Comparison of ENCODE assay signal across 8 cellular contexts in genomic region chr22:50341977-50342650, GRCh38. TPM values are rescaled to one million over a fixed set of nuclear protein-coding genes. Genes with fewer than 3 reads are reported as not detected.
DNase-seq lines count a peak whose midpoint lies in the region; ATAC-seq and TF ChIP-seq lines count a peak whose summit lies in the region.

No MANE protein-coding gene starts in this region.

- WGBS in endodermal cell (ENCODE audit: insufficient coverage in 1 of 2, insufficient read length in 1 of 2), 2 experiments, result 19 to 21% methylated on average over 19 to 26 of the region's 26 CpGs

- peaks cover 11% of the 10 kb centered on the region for H3K9me3 ChIP-seq in endodermal cell (ENCODE audit: control insufficient read depth, low read length)

- H3K27me3 ChIP-seq in endodermal cell (ENCODE audit: control insufficient read depth, insufficient read depth, low read length, poor library complexity, severe bottlenecking), result no peaks in the 10 kb centered on the region

- no peaks in the 10 kb centered on the region for H3K36me3 ChIP-seq in endodermal cell (ENCODE audit: control insufficient read depth, insufficient read depth, low read length)

- H3K27me3 Mint-ChIP-seq in endodermal cell (ENCODE audit: insufficient read depth), result peaks cover 5% of the 10 kb centered on the region

- peak; percentile 98 for TF ChIP-seq CTCF in endodermal cell (conservative IDR thresholded peaks at IDR 0.05)

- H3K27ac Mint-ChIP-seq in endodermal cell, result peak overlapping the region; percentile 92

- DNase-seq in NCI-H2081 (lab: John Stamatoyannopoulos, UW) (peak; percentile 70 to 73), NCI-H2081 treated with DMSO at 0.1 percent for 48 hours (lab: John Stamatoyannopoulos, UW) (no peak), NOMO-1 (lab: John Stamatoyannopoulos, UW; ENCODE audit: unreplicated experiment in 2 of 2) (peak; percentile 83 to 84), endodermal cell (peak; percentile 97), mesenteric fat pad (ENCODE audit: low spot score) (peak; percentile 93)
- DNase-seq in activated CD8-positive, alpha-beta memory T cell treated with anti-CD3 and anti-CD28 coated beads, Interleukin-2, amount 50 U/mL, for 1 hour (ENCODE audit: extremely low read depth), result peak; percentile 65
- DNase-seq in stimulated activated CD8-positive, alpha-beta memory T cell treated with anti-CD3 and anti-CD28 coated beads, Interleukin-12 subunit alpha, Interleukin-12 subunit beta, amount 100 ng/mL, for 24 hours (ENCODE audit: extremely low read depth), result peak; percentile 73

- H3K9me3 Mint-ChIP-seq in endodermal cell, result no peaks in the 10 kb centered on the region

- no peaks in the 10 kb centered on the region for H3K4me1 ChIP-seq in endodermal cell (ENCODE audit: control insufficient read depth, insufficient read depth, low read length)

- H3K4me1 Mint-ChIP-seq in endodermal cell, result no peaks in the 10 kb centered on the region

- H3K27ac ChIP-seq in endodermal cell (ENCODE audit: low read depth, low read length), result peak overlapping the region; percentile 73

- peak overlapping the region; percentile 64 for H3K4me3 Mint-ChIP-seq in endodermal cell

- peak; percentile 48 for ATAC-seq in HG03571 (IDR thresholded peaks at IDR 0.05; ENCODE audit: unreplicated experiment)

- H3K36me3 Mint-ChIP-seq in endodermal cell (ENCODE audit: low read depth), result no peaks in the 10 kb centered on the region

- H3K9ac ChIP-seq in endodermal cell (ENCODE audit: extremely low read depth, low read length, poor library complexity, severe bottlenecking), result peak overlapping the region; percentile 67

- H3K4me3 ChIP-seq in endodermal cell (ENCODE audit: low read length), result peak overlapping the region; percentile 87

RNA-seq across cellular contexts. Expression of gene PPP6R2, which starts 1.0 kb away (rescaled TPM):
- total RNA-seq in endodermal cell (10 to 100 TPM; 58.7 to 81.2 TPM), mesenteric fat pad (45.3 TPM)
- polyA plus RNA-seq in endodermal cell (2013, experiment 1 of 2), result 45.3 TPM
- polyA plus RNA-seq in endodermal cell (2013, experiment 2 of 2), result 36.1 TPM

RNA-seq across cellular contexts. Expression of gene DENND6B, which starts 15.3 kb away (rescaled TPM):
- total RNA-seq in endodermal cell, result 10 to 100 TPM in 1 of 2 donors, 1 to 10 TPM in 1; 8.3 to 14.2 TPM
- 19.4 TPM for polyA plus RNA-seq in endodermal cell (2013, experiment 1 of 2)
- polyA plus RNA-seq in endodermal cell (2013, experiment 2 of 2), result 14.7 TPM
- total RNA-seq in mesenteric fat pad, result 2.2 TPM

RNA-seq across cellular contexts. Expression of gene PLXNB2, which starts 34.7 kb away (rescaled TPM):
- total RNA-seq in endodermal cell (10 to 100 TPM; 94.7 to 97.7 TPM), mesenteric fat pad (108 TPM)
- 108 TPM for polyA plus RNA-seq in endodermal cell (2013, experiment 1 of 2)
- polyA plus RNA-seq in endodermal cell (2013, experiment 2 of 2), result 109 TPM
